In genomic region chr16:3030872-3031212, GRCh38 we compare ENCODE assay signal across 21 cellular contexts. TPM values are rescaled to one million over a fixed set of nuclear protein-coding genes. Genes with fewer than 3 reads are reported as not detected.
DNase-seq lines count a peak whose midpoint lies in the region; ATAC-seq, FAIRE-seq and TF ChIP-seq lines count a peak whose summit lies in the region.
"Had no signal": no experiment of that assay in that cellular context is flagged by ENCODE, and none has a peak within 500 bp of the region (broad histone marks: within the 10 kb centered on the region; RNA-seq: fewer than 3 reads in every experiment).

No MANE protein-coding gene starts in this region.

- no peak overlapping the region for H4K8ac ChIP-seq in mesenchymal stem cell (ENCODE audit: low read length)
- H4K8ac ChIP-seq in mesendoderm (ENCODE audit: low read depth, low read length): no peak overlapping the region

- no peak overlapping the region for H4K5ac ChIP-seq in mesendoderm (ENCODE audit: low read length)

- 0 out of 2 replicates have a peak, but pooled peaks have one; percentile 1 for TF ChIP-seq CTCF in HepG2 (CRISPR knock-in tag; IDR thresholded peaks at IDR 0.05)
- TF ChIP-seq CTCF in right lobe of liver (IDR thresholded peaks at IDR 0.05): no peak
- TF ChIP-seq CTCF in uterus (IDR thresholded peaks at IDR 0.05): no peak

- H3K9ac ChIP-seq in HepG2 (ENCODE audit: insufficient read depth, low read depth, low read length): no peak overlapping the region
- no peak overlapping the region for H3K9ac ChIP-seq in mesenchymal stem cell (ENCODE audit: low read length)
- H3K9ac ChIP-seq in mesendoderm (ENCODE audit: low read length): no peak overlapping the region
- H3K9ac ChIP-seq: KMS-11 had no signal

- no peak overlapping the region for H3K56ac ChIP-seq in mesendoderm (ENCODE audit: low read length)

- H2BK120ac ChIP-seq in mesenchymal stem cell (ENCODE audit: low read depth, low read length): no peak overlapping the region
- no peak overlapping the region for H2BK120ac ChIP-seq in mesendoderm (ENCODE audit: low read depth, low read length)

- H2AK5ac ChIP-seq in mesenchymal stem cell (ENCODE audit: low read length, severe bottlenecking) (peak overlapping the region; percentile 41), mesendoderm (ENCODE audit: low read length) (no peak overlapping the region)

- TF ChIP-seq RAD21 in HepG2 (CRISPR knock-in tag; IDR thresholded peaks at IDR 0.05): no peak

- H3K79me2 ChIP-seq in HepG2 (ENCODE audit: insufficient read depth, low read length) (no peaks in the 10 kb centered on the region), mesendoderm (ENCODE audit: control insufficient read depth, insufficient read depth, low read length) (no peaks in the 10 kb centered on the region)

- WGBS in HepG2 (ENCODE audit: low lambda C conversion rate): 4% methylated on average over 4 of the region's 18 CpGs
- 26% methylated on average over 3 of the region's 18 CpGs for WGBS in right lobe of liver (ENCODE audit: insufficient coverage, low coverage, low lambda C conversion rate, missing lambda C conversion rate)
- 88% methylated on average over 18 of the region's 18 CpGs for WGBS in mesenchymal stem cell
- no CpG with 5 or more reads among the region's 18 CpGs for WGBS in mesendoderm (ENCODE audit: extremely low coverage, insufficient coverage, low lambda C conversion rate)

- no peak for FAIRE-seq in HepG2 (lab: Jason Lieb, UNC)
- FAIRE-seq: D721Med, HTR-8/SVneo had no signal

- H3K36me3 Mint-ChIP-seq in dendritic cell treated with granulocyte-macrophage colony-stimulating factor and Interleukin-4, amounts not matched to agents 40 ng/mL and 50 ng/mL, for 4 days (ENCODE audit: low read depth): peaks cover 22% of the 10 kb centered on the region
- H3K36me3 Mint-ChIP-seq: CD4-positive, CD25-positive, alpha-beta regulatory T cell had no signal

- no peak overlapping the region for H3K4me3 Mint-ChIP-seq in dendritic cell treated with granulocyte-macrophage colony-stimulating factor and Interleukin-4, amounts not matched to agents 40 ng/mL and 50 ng/mL, for 4 days

- H3K4me1 ChIP-seq in HepG2 (ENCODE audit: insufficient read depth, low read length): peaks cover 28% of the 10 kb centered on the region
- H3K4me1 ChIP-seq in right lobe of liver: peaks cover 0 to 8% (median 0%) of the 10 kb centered on the region in 4 donors
- H3K4me1 ChIP-seq in mesenchymal stem cell (ENCODE audit: control insufficient read depth, insufficient read depth, low read depth, low read length): peaks cover 9% of the 10 kb centered on the region
- H3K4me1 ChIP-seq in uterus: peaks cover 0 to 10% of the 10 kb centered on the region in 2 donors
- H3K4me1 ChIP-seq in mesendoderm (ENCODE audit: control insufficient read depth, low read depth, low read length): no peaks in the 10 kb centered on the region
- H3K4me1 ChIP-seq: SJSA1 had no signal

- CTCF ChIA-PET in HepG2 (lab: Yijun Ruan, JAX; ENCODE audit: low intra/inter-chr PET ratio, low total read pairs): no interaction called here

- no peak overlapping the region for H3K4me2 ChIP-seq in HepG2 (ENCODE audit: low read depth, low read length)
- no peak overlapping the region for H3K4me2 ChIP-seq in mesenchymal stem cell (ENCODE audit: low read length, poor library complexity, severe bottlenecking)
- no peak overlapping the region for H3K4me2 ChIP-seq in mesendoderm (ENCODE audit: low read length)
- H3K4me2 ChIP-seq: KMS-11 had no signal

- H3K79me1 ChIP-seq in mesenchymal stem cell (replicated peaks; ENCODE audit: low read length, poor library complexity, severe bottlenecking): no peaks in the 10 kb centered on the region
- no peaks in the 10 kb centered on the region for H3K79me1 ChIP-seq in mesendoderm (ENCODE audit: low read length)

- H3K23ac ChIP-seq in mesenchymal stem cell (ENCODE audit: low read length in 2 of 2) (no peak overlapping the region), mesendoderm (ENCODE audit: low read length) (no peak overlapping the region)

- H3K14ac ChIP-seq in mesenchymal stem cell (ENCODE audit: low read length in 2 of 2): no peak overlapping the region

- no peaks in the 10 kb centered on the region for H4K20me1 ChIP-seq in HepG2 (ENCODE audit: insufficient read depth, low read length)

- H2BK5ac ChIP-seq in mesenchymal stem cell (ENCODE audit: low read depth, low read length, poor library complexity, severe bottlenecking): no peak overlapping the region
- no peak overlapping the region for H2BK5ac ChIP-seq in mesendoderm (ENCODE audit: low read length)

- H2BK15ac ChIP-seq in mesenchymal stem cell (ENCODE audit: low read depth, poor library complexity, severe bottlenecking): no peak overlapping the region
- no peak overlapping the region for H2BK15ac ChIP-seq in mesendoderm (replicated peaks; ENCODE audit: low read depth)

- H3K4me3 ChIP-seq in HepG2 (replicated peaks in 1 of 3; ENCODE audit: insufficient read depth in 1 of 3, low read depth in 2 of 3, low read length in 3 of 3): no peak overlapping the region; a peak in 1 of 6 replicates
- H3K4me3 ChIP-seq in right lobe of liver: no peak overlapping the region
- H3K4me3 ChIP-seq in mesenchymal stem cell (ENCODE audit: insufficient read depth in 1 of 2, low read depth in 1 of 2, low read length in 2 of 2): no peak overlapping the region
- H3K4me3 ChIP-seq in uterus: no peak overlapping the region
- H3K4me3 ChIP-seq in mesendoderm (ENCODE audit: low read length): no peak overlapping the region
- H3K4me3 ChIP-seq: HAP-1, SJSA1 had no signal

- H3K4ac ChIP-seq in mesenchymal stem cell (ENCODE audit: low read depth in 1 of 2, low read length in 2 of 2) (no peak overlapping the region), mesendoderm (ENCODE audit: low read depth, low read length) (no peak overlapping the region)

- H3K27me3 ChIP-seq in HepG2 (ENCODE audit: control insufficient read depth in 1 of 2, insufficient read depth in 2 of 2, low read length in 2 of 2) (peaks cover 15 to 67% of the 10 kb centered on the region in 2 experiments), right lobe of liver (peaks cover 0 to 4% of the 10 kb centered on the region in 2 donors), mesenchymal stem cell (ENCODE audit: control insufficient read depth in 1 of 2, insufficient read depth in 1 of 2, low read length in 2 of 2) (peaks cover 36 to 61% of the 10 kb centered on the region in 2 experiments), uterus (peaks cover 11 to 20% of the 10 kb centered on the region in 2 donors), mesendoderm (ENCODE audit: insufficient read depth, low read length, poor library complexity) (no peaks in the 10 kb centered on the region)

- H3K4me1 Mint-ChIP-seq in dendritic cell treated with granulocyte-macrophage colony-stimulating factor and Interleukin-4, amounts not matched to agents 40 ng/mL and 50 ng/mL, for 4 days (ENCODE audit: low read depth): peaks cover 83% of the 10 kb centered on the region

- TF ChIP-seq POLR2A in HepG2 (IDR thresholded peaks at IDR 0.05; ENCODE audit: insufficient read depth in 1 of 2, low read depth in 2 of 2, low read length in 2 of 2): no peak
- no peak for TF ChIP-seq POLR2A in right lobe of liver (IDR thresholded peaks at IDR 0.05)
- TF ChIP-seq POLR2A in uterus (IDR thresholded peaks at IDR 0.05): no peak

- H3K27me3 Mint-ChIP-seq in dendritic cell treated with granulocyte-macrophage colony-stimulating factor and Interleukin-4, amounts not matched to agents 40 ng/mL and 50 ng/mL, for 4 days: peaks cover 76% of the 10 kb centered on the region

- no peak overlapping the region for H3K18ac ChIP-seq in mesenchymal stem cell (ENCODE audit: low read depth in 1 of 2, low read length in 2 of 2)
- no peak overlapping the region for H3K18ac ChIP-seq in mesendoderm (ENCODE audit: low read length)

- H3K9me3 Mint-ChIP-seq in dendritic cell treated with granulocyte-macrophage colony-stimulating factor and Interleukin-4, amounts not matched to agents 40 ng/mL and 50 ng/mL, for 4 days: no peaks in the 10 kb centered on the region

- H3K9me3 ChIP-seq in HepG2 (ENCODE audit: low read length): no peaks in the 10 kb centered on the region
- no peaks in the 10 kb centered on the region for H3K9me3 ChIP-seq in right lobe of liver
- no peaks in the 10 kb centered on the region for H3K9me3 ChIP-seq in mesenchymal stem cell (ENCODE audit: control insufficient read depth, low read length)
- H3K9me3 ChIP-seq in uterus: no peaks in the 10 kb centered on the region
- H3K9me3 ChIP-seq: HAP-1, SJSA1 had no signal

- ATAC-seq in HepG2 (peak; percentile 4), right lobe of liver (no peak)

- no peak overlapping the region for H2BK12ac ChIP-seq in mesenchymal stem cell (ENCODE audit: low read length in 2 of 2)

- peak overlapping the region; percentile 53 for H3K27ac Mint-ChIP-seq in dendritic cell treated with granulocyte-macrophage colony-stimulating factor and Interleukin-4, amounts not matched to agents 40 ng/mL and 50 ng/mL, for 4 days
- H3K27ac Mint-ChIP-seq: CD4-positive, CD25-positive, alpha-beta regulatory T cell had no signal

- TF ChIP-seq EP300 in HepG2 (IDR thresholded peaks at IDR 0.05; ENCODE audit: low read depth in 2 of 2, low read length in 2 of 2): no peak
- no peak for TF ChIP-seq EP300 in HepG2 (CRISPR knock-in tag; IDR thresholded peaks at IDR 0.05; ENCODE audit: borderline replicate concordance)

- H3K36me3 ChIP-seq in HepG2 (replicated peaks in 1 of 2; ENCODE audit: control insufficient read depth in 1 of 2, insufficient read depth in 2 of 2, low read length in 2 of 2): peaks cover 11 to 12% of the 10 kb centered on the region in 2 experiments; a peak in 4 of 5 replicates
- peaks cover 0 to 5% (median 0%) of the 10 kb centered on the region in 4 donors for H3K36me3 ChIP-seq in right lobe of liver
- H3K36me3 ChIP-seq in mesenchymal stem cell (ENCODE audit: control insufficient read depth in 1 of 2, insufficient read depth in 2 of 2, low read depth in 1 of 2, low read length in 2 of 2): peaks cover 21 to 29% of the 10 kb centered on the region in 2 experiments
- no peaks in the 10 kb centered on the region for H3K36me3 ChIP-seq in uterus
- H3K36me3 ChIP-seq in mesendoderm (ENCODE audit: control insufficient read depth, insufficient read depth, low read length): peaks cover 8% of the 10 kb centered on the region

- H3K27ac ChIP-seq in HepG2 (ENCODE audit: extremely low read length, insufficient read depth, low read length) (no peak overlapping the region), right lobe of liver (no peak overlapping the region), mesenchymal stem cell (ENCODE audit: low read length, poor library complexity, severe bottlenecking) (no peak overlapping the region), uterus (no peak overlapping the region), mesendoderm (ENCODE audit: low read depth, low read length) (no peak overlapping the region)
- H3K27ac ChIP-seq: 22Rv1, KMS-11, SJSA1 had no signal

- POLR2A ChIA-PET in HepG2 (lab: Yijun Ruan, JAX): interaction anchor here (0.9 to 18.8 kb wide), 4 partner anchors 9 to 57 kb away, joined by 3 to 750 read pairs (median 21); partner anchors contain the start of genes CLDN9, HCFC1R1, THOC6 and TNFRSF12A

- H4K91ac ChIP-seq in mesenchymal stem cell (ENCODE audit: low read length): no peak overlapping the region

- DNase-seq in HepG2 (ENCODE audit: low spot score) (no peak), right lobe of liver (no peak), mesenchymal stem cell (no peak), uterus (no peak), mesendoderm (no peak), KG1 (lab: John Stamatoyannopoulos, UW) (no peak)
- DNase-seq: MM.1S, NCI-H2029 treated with DMSO at 0.1 percent for 48 hours, NCI-H526 treated with DMSO at 0.1 percent for 48 hours, OCI-M1 had no signal

- in situ Hi-C loops in HepG2 (cut with HindIII; ENCODE audit: extremely low pct_ligation_motif_present, low pct_unique_long_range_greater_than_20kb): no loop called here

- intact Hi-C loops in HepG2 (cut with micrococcal nuclease; ENCODE audit: unreplicated experiment) (no loop called here), right lobe of liver (cut with DNase I) (no loop called here), uterus (cut with DNase I; ENCODE audit: low total_unique reads) (no loop called here)
- intact Hi-C loops in dendritic cell treated with granulocyte-macrophage colony-stimulating factor and Interleukin-4, amounts not matched to agents 40 ng/mL and 50 ng/mL, for 4 days (cut with micrococcal nuclease): no loop called here

- H2AFZ ChIP-seq in HepG2 (ENCODE audit: low read length): no peak overlapping the region
- H2AFZ ChIP-seq in mesenchymal stem cell (ENCODE audit: low read depth, low read length): no peak overlapping the region

- no TSS peak for BruUV-seq in HepG2 (replicated peaks; lab: Mats Ljungman, UMichigan)

RNA-seq across cellular contexts. Expression of gene BICDL2, which starts 5.9 kb away (rescaled TPM):
- total RNA-seq in HepG2 (2016; rRNA removed; fragmentation: Illumina TruSeq; extraction: Trizol): not detected in 2 replicates
- total RNA-seq in HepG2 (2016; cell fraction: cytosol; rRNA removed; fragmentation: Illumina TruSeq; extraction: Trizol; ENCODE audit: low read depth): not detected in 2 replicates
- not detected in 2 replicates for total RNA-seq in HepG2 (2016; cell fraction: insoluble cytoplasmic fraction; rRNA removed; fragmentation: Illumina TruSeq; extraction: Trizol)
- not detected in 2 replicates for total RNA-seq in HepG2 (2016; cell fraction: membrane; rRNA removed; fragmentation: Illumina TruSeq; extraction: Trizol)
- total RNA-seq in HepG2 (2016; cell fraction: nucleus; rRNA removed; fragmentation: Illumina TruSeq; extraction: Trizol): not detected in 2 replicates
- 0.12 and 0.18 TPM in 2 replicates for polyA plus RNA-seq in HepG2 (2011; rRNA removed)
- polyA plus RNA-seq in HepG2 (2011; cell fraction: cytosol; rRNA removed): 0.10 and 0.28 TPM in 2 replicates
- polyA plus RNA-seq in HepG2 (2011; cell fraction: nucleus; rRNA removed): 0.26 and 0.31 TPM in 2 replicates
- polyA plus RNA-seq in HepG2 (2012): 0.12 TPM in 1 of 2 replicates, not detected in the other
- polyA plus RNA-seq in HepG2 (2016; cell fraction: cytosol; fragmentation: Illumina TruSeq; extraction: Trizol; ENCODE audit: low read depth): not detected in 2 replicates
- polyA plus RNA-seq in HepG2 (2016; cell fraction: insoluble cytoplasmic fraction; fragmentation: Illumina TruSeq; extraction: Trizol; ENCODE audit: low read depth): not detected in 2 replicates
- not detected in 2 replicates for polyA plus RNA-seq in HepG2 (2016; cell fraction: membrane; fragmentation: Illumina TruSeq; extraction: Trizol; ENCODE audit: low read depth)
- polyA plus RNA-seq in HepG2 (2016; cell fraction: nucleus; fragmentation: Illumina TruSeq; extraction: Trizol; ENCODE audit: insufficient read depth, low read depth): not detected in 2 replicates
- 0.12 TPM in 1 of 2 replicates, not detected in the other for polyA minus RNA-seq in HepG2 (2011; rRNA and poly(A)+ RNA removed; ENCODE audit: low replicate concordance)
- not detected in 2 replicates for polyA minus RNA-seq in HepG2 (2011; cell fraction: cytosol; rRNA and poly(A)+ RNA removed)
- polyA minus RNA-seq in HepG2 (2011; cell fraction: nucleus; rRNA and poly(A)+ RNA removed): not detected in 2 replicates
- total RNA-seq in right lobe of liver: under 1 TPM in 5 of 6 experiments, not detected in 1; 0.11 to 0.58 (median 0.48) TPM
- not detected for polyA plus RNA-seq in mesenchymal stem cell (2013, experiment 1 of 2)
- polyA plus RNA-seq in mesenchymal stem cell (2013, experiment 2 of 2): not detected
- 1 to 10 TPM in 1 of 4 donors, under 1 TPM in 2, not detected in 1; 0.26 to 1.9 (median 0.29) TPM for total RNA-seq in uterus
- polyA plus RNA-seq in mesendoderm (2013, experiment 1 of 2): 3.4 TPM
- polyA plus RNA-seq in mesendoderm (2013, experiment 2 of 2): 3.6 TPM
- total RNA-seq: CD4-positive, CD25-positive, alpha-beta regulatory T cell; NCI-H460; Right ventricle myocardium inferior; SJSA1 had no signal
- polyA plus RNA-seq: CD4-positive, CD25-positive, alpha-beta regulatory T cell had no signal

RNA-seq across cellular contexts. Expression of gene THOC6, which starts 7.0 kb away (rescaled TPM):
- total RNA-seq in HepG2 (2016; rRNA removed; fragmentation: Illumina TruSeq; extraction: Trizol): 37.0 TPM in 2 replicates
- total RNA-seq in HepG2 (2016; cell fraction: cytosol; rRNA removed; fragmentation: Illumina TruSeq; extraction: Trizol; ENCODE audit: low read depth): 28.6 and 34.8 TPM in 2 replicates
- total RNA-seq in HepG2 (2016; cell fraction: insoluble cytoplasmic fraction; rRNA removed; fragmentation: Illumina TruSeq; extraction: Trizol): 32.0 and 40.9 TPM in 2 replicates
- total RNA-seq in HepG2 (2016; cell fraction: membrane; rRNA removed; fragmentation: Illumina TruSeq; extraction: Trizol): 37.8 and 51.5 TPM in 2 replicates
- 22.9 TPM in 2 replicates for total RNA-seq in HepG2 (2016; cell fraction: nucleus; rRNA removed; fragmentation: Illumina TruSeq; extraction: Trizol)
- 32.1 and 33.5 TPM in 2 replicates for polyA plus RNA-seq in HepG2 (2011; rRNA removed)
- 25.6 and 35.3 TPM in 2 replicates for polyA plus RNA-seq in HepG2 (2011; cell fraction: cytosol; rRNA removed)
- polyA plus RNA-seq in HepG2 (2011; cell fraction: nucleus; rRNA removed): 116 and 131 TPM in 2 replicates
- polyA plus RNA-seq in HepG2 (2012): 28.1 and 32.9 TPM in 2 replicates
- polyA plus RNA-seq in HepG2 (2016; cell fraction: cytosol; fragmentation: Illumina TruSeq; extraction: Trizol; ENCODE audit: low read depth): 33.8 and 44.7 TPM in 2 replicates
- 43.4 and 44.7 TPM in 2 replicates for polyA plus RNA-seq in HepG2 (2016; cell fraction: insoluble cytoplasmic fraction; fragmentation: Illumina TruSeq; extraction: Trizol; ENCODE audit: low read depth)
- 37.0 and 50.8 TPM in 2 replicates for polyA plus RNA-seq in HepG2 (2016; cell fraction: membrane; fragmentation: Illumina TruSeq; extraction: Trizol; ENCODE audit: low read depth)
- polyA plus RNA-seq in HepG2 (2016; cell fraction: nucleus; fragmentation: Illumina TruSeq; extraction: Trizol; ENCODE audit: insufficient read depth, low read depth): 55.2 and 56.2 TPM in 2 replicates
- 39.0 and 64.3 TPM in 2 replicates for polyA minus RNA-seq in HepG2 (2011; rRNA and poly(A)+ RNA removed; ENCODE audit: low replicate concordance)
- polyA minus RNA-seq in HepG2 (2011; cell fraction: cytosol; rRNA and poly(A)+ RNA removed): 13.7 and 16.5 TPM in 2 replicates
- 23.3 and 24.7 TPM in 2 replicates for polyA minus RNA-seq in HepG2 (2011; cell fraction: nucleus; rRNA and poly(A)+ RNA removed)
- 10 to 100 TPM in 2 of 6 experiments, 1 to 10 TPM in 4; 7.7 to 15.7 (median 9.7) TPM for total RNA-seq in right lobe of liver
- polyA plus RNA-seq in mesenchymal stem cell (2013, experiment 1 of 2): 11.3 TPM
- 11.1 TPM for polyA plus RNA-seq in mesenchymal stem cell (2013, experiment 2 of 2)
- 10 to 100 TPM in 3 of 4 donors, 1 to 10 TPM in 1; 3.8 to 29.0 (median 22.3) TPM for total RNA-seq in uterus
- polyA plus RNA-seq in mesendoderm (2013, experiment 1 of 2): 38.1 TPM
- 37.5 TPM for polyA plus RNA-seq in mesendoderm (2013, experiment 2 of 2)

RNA-seq across cellular contexts. Expression of gene HCFC1R1, which starts 7.1 kb away (rescaled TPM):
- total RNA-seq in HepG2 (2016; rRNA removed; fragmentation: Illumina TruSeq; extraction: Trizol): 8.3 and 16.1 TPM in 2 replicates
- total RNA-seq in HepG2 (2016; cell fraction: cytosol; rRNA removed; fragmentation: Illumina TruSeq; extraction: Trizol; ENCODE audit: low read depth): 37.5 and 42.2 TPM in 2 replicates
- 13.2 and 13.5 TPM in 2 replicates for total RNA-seq in HepG2 (2016; cell fraction: insoluble cytoplasmic fraction; rRNA removed; fragmentation: Illumina TruSeq; extraction: Trizol)
- total RNA-seq in HepG2 (2016; cell fraction: membrane; rRNA removed; fragmentation: Illumina TruSeq; extraction: Trizol): 20.6 and 28.5 TPM in 2 replicates
- total RNA-seq in HepG2 (2016; cell fraction: nucleus; rRNA removed; fragmentation: Illumina TruSeq; extraction: Trizol): 8.9 and 10.2 TPM in 2 replicates
- 13.8 and 18.3 TPM in 2 replicates for polyA plus RNA-seq in HepG2 (2011; rRNA removed)
- 10.4 and 22.3 TPM in 2 replicates for polyA plus RNA-seq in HepG2 (2011; cell fraction: cytosol; rRNA removed)
- polyA plus RNA-seq in HepG2 (2011; cell fraction: nucleus; rRNA removed): 15.6 and 17.0 TPM in 2 replicates
- polyA plus RNA-seq in HepG2 (2012): 21.9 and 22.5 TPM in 2 replicates
- polyA plus RNA-seq in HepG2 (2016; cell fraction: cytosol; fragmentation: Illumina TruSeq; extraction: Trizol; ENCODE audit: low read depth): 78.3 and 82.9 TPM in 2 replicates
- polyA plus RNA-seq in HepG2 (2016; cell fraction: insoluble cytoplasmic fraction; fragmentation: Illumina TruSeq; extraction: Trizol; ENCODE audit: low read depth): 22.8 and 27.5 TPM in 2 replicates
- 50.2 and 52.2 TPM in 2 replicates for polyA plus RNA-seq in HepG2 (2016; cell fraction: membrane; fragmentation: Illumina TruSeq; extraction: Trizol; ENCODE audit: low read depth)
- polyA plus RNA-seq in HepG2 (2016; cell fraction: nucleus; fragmentation: Illumina TruSeq; extraction: Trizol; ENCODE audit: insufficient read depth, low read depth): 27.0 and 28.5 TPM in 2 replicates
- polyA minus RNA-seq in HepG2 (2011; rRNA and poly(A)+ RNA removed; ENCODE audit: low replicate concordance): 10.3 and 23.2 TPM in 2 replicates
- polyA minus RNA-seq in HepG2 (2011; cell fraction: cytosol; rRNA and poly(A)+ RNA removed): 8.5 and 9.0 TPM in 2 replicates
- polyA minus RNA-seq in HepG2 (2011; cell fraction: nucleus; rRNA and poly(A)+ RNA removed): 1.9 and 2.8 TPM in 2 replicates
- total RNA-seq in right lobe of liver: 10 to 100 TPM in 5 of 6 experiments, 1 to 10 TPM in 1; 9.7 to 14.6 (median 12.1) TPM
- polyA plus RNA-seq in mesenchymal stem cell (2013, experiment 1 of 2): 159 TPM
- polyA plus RNA-seq in mesenchymal stem cell (2013, experiment 2 of 2): 165 TPM
- 10 to 100 TPM in 3 of 4 donors, 1 to 10 TPM in 1; 3.6 to 67.5 (median 25.4) TPM for total RNA-seq in uterus
- 73.7 TPM for polyA plus RNA-seq in mesendoderm (2013, experiment 1 of 2)
- 75.5 TPM for polyA plus RNA-seq in mesendoderm (2013, experiment 2 of 2)

RNA-seq across cellular contexts. Expression of gene TNFRSF12A, which starts 10.7 kb away (rescaled TPM):
- total RNA-seq in HepG2 (2016; rRNA removed; fragmentation: Illumina TruSeq; extraction: Trizol) (36.5 and 66.0 TPM in 2 replicates), right lobe of liver (100 to 1,000 TPM in 3 of 6 experiments, 10 to 100 TPM in 1, 1 to 10 TPM in 2; 5.2 to 284 (median 69.4) TPM), uterus (10 to 100 TPM; 12.6 to 76.2 (median 24.0) TPM)
- 43.4 and 53.1 TPM in 2 replicates for total RNA-seq in HepG2 (2016; cell fraction: cytosol; rRNA removed; fragmentation: Illumina TruSeq; extraction: Trizol; ENCODE audit: low read depth)
- total RNA-seq in HepG2 (2016; cell fraction: insoluble cytoplasmic fraction; rRNA removed; fragmentation: Illumina TruSeq; extraction: Trizol): 26.5 and 67.0 TPM in 2 replicates
- 51.6 and 58.5 TPM in 2 replicates for total RNA-seq in HepG2 (2016; cell fraction: membrane; rRNA removed; fragmentation: Illumina TruSeq; extraction: Trizol)
- 52.1 and 57.5 TPM in 2 replicates for total RNA-seq in HepG2 (2016; cell fraction: nucleus; rRNA removed; fragmentation: Illumina TruSeq; extraction: Trizol)
- polyA plus RNA-seq in HepG2 (2011; rRNA removed): 61.9 and 118 TPM in 2 replicates
- polyA plus RNA-seq in HepG2 (2011; cell fraction: cytosol; rRNA removed): 90.0 and 93.7 TPM in 2 replicates
- polyA plus RNA-seq in HepG2 (2011; cell fraction: nucleus; rRNA removed): 113 and 117 TPM in 2 replicates
- polyA plus RNA-seq in HepG2 (2012): 29.4 and 57.4 TPM in 2 replicates
- polyA plus RNA-seq in HepG2 (2016; cell fraction: cytosol; fragmentation: Illumina TruSeq; extraction: Trizol; ENCODE audit: low read depth): 34.4 and 45.6 TPM in 2 replicates
- 26.8 and 28.0 TPM in 2 replicates for polyA plus RNA-seq in HepG2 (2016; cell fraction: insoluble cytoplasmic fraction; fragmentation: Illumina TruSeq; extraction: Trizol; ENCODE audit: low read depth)
- polyA plus RNA-seq in HepG2 (2016; cell fraction: membrane; fragmentation: Illumina TruSeq; extraction: Trizol; ENCODE audit: low read depth): 37.1 and 41.1 TPM in 2 replicates
- polyA plus RNA-seq in HepG2 (2016; cell fraction: nucleus; fragmentation: Illumina TruSeq; extraction: Trizol; ENCODE audit: insufficient read depth, low read depth): 92.9 and 105 TPM in 2 replicates
- polyA minus RNA-seq in HepG2 (2011; rRNA and poly(A)+ RNA removed; ENCODE audit: low replicate concordance): 39.1 and 63.9 TPM in 2 replicates
- 56.5 and 59.2 TPM in 2 replicates for polyA minus RNA-seq in HepG2 (2011; cell fraction: cytosol; rRNA and poly(A)+ RNA removed)
- polyA minus RNA-seq in HepG2 (2011; cell fraction: nucleus; rRNA and poly(A)+ RNA removed): 30.4 and 33.3 TPM in 2 replicates
- polyA plus RNA-seq in mesenchymal stem cell (2013, experiment 1 of 2): 95.1 TPM
- polyA plus RNA-seq in mesenchymal stem cell (2013, experiment 2 of 2): 95.0 TPM
- polyA plus RNA-seq in mesendoderm (2013, experiment 1 of 2): 126 TPM
- polyA plus RNA-seq in mesendoderm (2013, experiment 2 of 2): 126 TPM

RNA-seq across cellular contexts. Expression of gene CLDN6, which starts 12.9 kb away (rescaled TPM):
- total RNA-seq in HepG2 (2016; rRNA removed; fragmentation: Illumina TruSeq; extraction: Trizol) (2.7 and 7.6 TPM in 2 replicates), right lobe of liver (1 to 10 TPM in 1 of 6 experiments, not detected in 5; 2.9 TPM), uterus (1 to 10 TPM in 1 of 4 donors, not detected in 3; 4.1 TPM)
- total RNA-seq in HepG2 (2016; cell fraction: cytosol; rRNA removed; fragmentation: Illumina TruSeq; extraction: Trizol; ENCODE audit: low read depth): 1.2 and 1.3 TPM in 2 replicates
- total RNA-seq in HepG2 (2016; cell fraction: insoluble cytoplasmic fraction; rRNA removed; fragmentation: Illumina TruSeq; extraction: Trizol): 2.2 and 8.1 TPM in 2 replicates
- 1.4 and 2.3 TPM in 2 replicates for total RNA-seq in HepG2 (2016; cell fraction: membrane; rRNA removed; fragmentation: Illumina TruSeq; extraction: Trizol)
- total RNA-seq in HepG2 (2016; cell fraction: nucleus; rRNA removed; fragmentation: Illumina TruSeq; extraction: Trizol): 9.3 and 10.1 TPM in 2 replicates
- polyA plus RNA-seq in HepG2 (2011; rRNA removed): 5.9 and 10.1 TPM in 2 replicates
- polyA plus RNA-seq in HepG2 (2011; cell fraction: cytosol; rRNA removed): 10.2 and 14.5 TPM in 2 replicates
- 3.6 and 5.9 TPM in 2 replicates for polyA plus RNA-seq in HepG2 (2011; cell fraction: nucleus; rRNA removed)
- polyA plus RNA-seq in HepG2 (2012): 5.5 and 7.9 TPM in 2 replicates
- 2.0 and 2.8 TPM in 2 replicates for polyA plus RNA-seq in HepG2 (2016; cell fraction: cytosol; fragmentation: Illumina TruSeq; extraction: Trizol; ENCODE audit: low read depth)
- polyA plus RNA-seq in HepG2 (2016; cell fraction: insoluble cytoplasmic fraction; fragmentation: Illumina TruSeq; extraction: Trizol; ENCODE audit: low read depth): 3.6 and 4.2 TPM in 2 replicates
- polyA plus RNA-seq in HepG2 (2016; cell fraction: membrane; fragmentation: Illumina TruSeq; extraction: Trizol; ENCODE audit: low read depth): 2.8 and 3.7 TPM in 2 replicates
- polyA plus RNA-seq in HepG2 (2016; cell fraction: nucleus; fragmentation: Illumina TruSeq; extraction: Trizol; ENCODE audit: insufficient read depth, low read depth): 22.4 and 25.4 TPM in 2 replicates
- 0.14 and 9.8 TPM in 2 replicates for polyA minus RNA-seq in HepG2 (2011; rRNA and poly(A)+ RNA removed; ENCODE audit: low replicate concordance)
- polyA minus RNA-seq in HepG2 (2011; cell fraction: cytosol; rRNA and poly(A)+ RNA removed): 4.6 and 5.7 TPM in 2 replicates
- 1.0 and 1.4 TPM in 2 replicates for polyA minus RNA-seq in HepG2 (2011; cell fraction: nucleus; rRNA and poly(A)+ RNA removed)
- 0.04 TPM for polyA plus RNA-seq in mesenchymal stem cell (2013, experiment 1 of 2)
- polyA plus RNA-seq in mesenchymal stem cell (2013, experiment 2 of 2): 0.14 TPM
- 508 TPM for polyA plus RNA-seq in mesendoderm (2013, experiment 1 of 2)
- polyA plus RNA-seq in mesendoderm (2013, experiment 2 of 2): 491 TPM
- total RNA-seq: CD4-positive, CD25-positive, alpha-beta regulatory T cell; NCI-H460; Right ventricle myocardium inferior; RPMI7951; SJSA1 had no signal
- polyA plus RNA-seq: CD4-positive, CD25-positive, alpha-beta regulatory T cell had no signal
